In genomic region chr3:60064210-60065178, GRCh38 we compare ENCODE assay signal across 13 cellular contexts.
A peak's percentile ranks its signal among the peaks of the same experiment; 100 is the strongest.
DNase-seq lines count a peak whose midpoint lies in the region; ATAC-seq and TF ChIP-seq lines count a peak whose summit lies in the region.
"Had no signal": no experiment of that assay in that cellular context is flagged by ENCODE, and none has a peak within 500 bp of the region (broad histone marks: within the 10 kb centered on the region; RNA-seq: fewer than 3 reads in every experiment).

No MANE protein-coding gene starts in this region.

- no peaks in the 10 kb centered on the region for H3K27me3 ChIP-seq in brain microvascular endothelial cell (replicated peaks)
- H3K27me3 ChIP-seq in Karpas-422 (ENCODE audit: low read length), result no peaks in the 10 kb centered on the region

- H2AFZ ChIP-seq in Karpas-422 (ENCODE audit: low read length), result no peak overlapping the region

- H3K9me3 ChIP-seq in KOPT-K1 (ENCODE audit: insufficient read depth, low read length, poor library complexity, severe bottlenecking) (no peaks in the 10 kb centered on the region), Karpas-422 (ENCODE audit: low read length) (peaks cover 14% of the 10 kb centered on the region)

- no peak for TF ChIP-seq CTCF in brain microvascular endothelial cell (IDR thresholded peaks at IDR 0.05; ENCODE audit: low read depth, low read length, missing control alignments)

- H3K4me1 Mint-ChIP-seq in naive thymus-derived CD8-positive, alpha-beta T cell, result peaks cover 29 to 50% (median 45%) of the 10 kb centered on the region in 4 donors

- no peaks in the 10 kb centered on the region for H4K20me1 ChIP-seq in Karpas-422 (ENCODE audit: insufficient read depth, low read depth, low read length)

- DNase-seq in DMS53 (lab: John Stamatoyannopoulos, UW) (peak; percentile 46), brain microvascular endothelial cell (peak; percentile 80), NCI-H1436 (lab: John Stamatoyannopoulos, UW) (no peak), epidermal melanocyte (ENCODE audit: insufficient read length, low spot score) (no peak), Karpas-422 (no peak)
- DNase-seq in naive thymus-derived CD8-positive, alpha-beta T cell, result no peak
- DNase-seq: activated CD8-positive, alpha-beta memory T cell treated with anti-CD3 and anti-CD28 coated beads, Interleukin-2, amount 50 U/mL, for 4 hours; dorsolateral prefrontal cortex; kidney; NCI-H2171; posterior cingulate gyrus had no signal

- H3K4me3 Mint-ChIP-seq in naive thymus-derived CD8-positive, alpha-beta T cell, result peak overlapping the region in 7 of 10 donors; percentile 4 to 54 (median 27)

- H3K27ac ChIP-seq in KOPT-K1 (ENCODE audit: low read depth, low read length, poor library complexity, severe bottlenecking) (peak overlapping the region; percentile 98), brain microvascular endothelial cell (no peak overlapping the region), Karpas-422 (ENCODE audit: low read length) (no peak overlapping the region)
- H3K27ac ChIP-seq: dorsolateral prefrontal cortex had no signal

- POLR2A ChIA-PET in naive thymus-derived CD8-positive, alpha-beta T cell (lab: Charles Lee), result interaction anchor here (0.6 to 1.2 kb wide), 3 partner anchors 8 to 193 kb away, joined by 3 read pairs; no protein-coding TSS in a partner anchor

- no peak overlapping the region for H3K4me2 ChIP-seq in Karpas-422 (ENCODE audit: low read depth, low read length, poor library complexity, severe bottlenecking)

- no peaks in the 10 kb centered on the region for H3K79me2 ChIP-seq in Karpas-422 (ENCODE audit: low read length)

- in situ Hi-C loops in brain microvascular endothelial cell (cut with HindIII; ENCODE audit: low pct_ligation_motif_present, low sequenced_read_pairs), result no loop called here

- H3K9me3 Mint-ChIP-seq in naive thymus-derived CD8-positive, alpha-beta T cell, result peaks cover 0 to 2% (median 0%) of the 10 kb centered on the region in 9 donors

- H3K9me2 ChIP-seq in Karpas-422 (replicated peaks; ENCODE audit: insufficient read depth, low read length), result no peaks in the 10 kb centered on the region

- H3K27me3 Mint-ChIP-seq in naive thymus-derived CD8-positive, alpha-beta T cell, result peaks cover 0 to 1% (median 0%) of the 10 kb centered on the region in 5 donors

- H3K9ac ChIP-seq in Karpas-422 (ENCODE audit: low read length), result no peak overlapping the region

- H3K27ac Mint-ChIP-seq in naive thymus-derived CD8-positive, alpha-beta T cell, result peak overlapping the region in 9 of 10 donors; percentile 78 to 95 (median 87)

- H3K4me3 ChIP-seq in brain microvascular endothelial cell (ENCODE audit: low read depth, low read length), result no peak overlapping the region
- H3K4me3 ChIP-seq in Karpas-422 (ENCODE audit: low read length), result no peak overlapping the region
- H3K4me3 ChIP-seq: dorsolateral prefrontal cortex had no signal

- H3K36me3 Mint-ChIP-seq in naive thymus-derived CD8-positive, alpha-beta T cell, result peaks cover 0 to 8% (median 0%) of the 10 kb centered on the region in 3 donors

- ATAC-seq in naive thymus-derived CD8-positive, alpha-beta T cell, result peak; percentile 65 to 71
- no peak for ATAC-seq in HG03520 (IDR thresholded peaks at IDR 0.05; ENCODE audit: unreplicated experiment)

- H3K36me3 ChIP-seq in KOPT-K1 (ENCODE audit: insufficient read depth, low read length) (no peaks in the 10 kb centered on the region), brain microvascular endothelial cell (replicated peaks) (no peaks in the 10 kb centered on the region), Karpas-422 (ENCODE audit: insufficient read depth, low read length) (no peaks in the 10 kb centered on the region)

- H3K4me1 ChIP-seq in Karpas-422 (ENCODE audit: low read length), result no peaks in the 10 kb centered on the region

Comparison
In these comparisons a context has a peak if more than half of its experiments do, and no peak if none do; other contexts are left out.
1. DNase-seq: peak in DMS53 (single experiment) and brain microvascular endothelial cell (single experiment); none in naive thymus-derived CD8-positive, alpha-beta T cell (0 of 10), NCI-H1436 (single experiment), epidermal melanocyte (single experiment) and Karpas-422 (single experiment).